23 cellular contexts compared by ENCODE assay signal in the genomic region with DNA sequence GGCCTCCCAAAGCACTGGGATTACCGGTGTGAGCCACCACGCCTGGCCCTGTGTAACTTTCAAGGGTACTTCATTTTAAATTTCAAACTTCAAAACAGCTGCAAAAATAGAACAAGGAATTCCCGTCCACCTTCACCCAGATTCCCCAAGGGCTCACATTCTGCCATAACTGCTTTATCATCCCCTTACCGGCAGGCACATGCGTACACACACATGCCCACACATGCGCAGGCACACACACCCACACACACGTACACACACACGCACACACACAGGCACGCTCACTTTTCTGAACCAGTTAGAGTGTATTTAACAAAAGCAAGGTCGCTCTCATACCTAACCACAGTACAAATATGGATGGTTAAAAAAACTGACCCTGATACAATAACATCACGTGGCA. TPM values are rescaled to one million over a fixed set of nuclear protein-coding genes. Genes with fewer than 3 reads are reported as not detected.
DNase-seq lines count a peak whose midpoint lies in the region; ATAC-seq and TF ChIP-seq lines count a peak whose summit lies in the region.
"Had no signal": no experiment of that assay in that cellular context is flagged by ENCODE, and none has a peak within 500 bp of the region (broad histone marks: within the 10 kb centered on the region; RNA-seq: fewer than 3 reads in every experiment).

No MANE protein-coding gene starts in this region.

- H3K4me2 ChIP-seq in GM23338, result no peak overlapping the region
- H3K4me2 ChIP-seq in neural progenitor cell, result no peak overlapping the region
- H3K4me2 ChIP-seq: BLaER1 had no signal

- DNase-seq in GM23338 (ENCODE audit: low spot score) (no peak), RWPE1 (ENCODE audit: low spot score) (no peak), endothelial cell (ENCODE audit: low spot score) (no peak), neural progenitor cell (ENCODE audit: low spot score) (no peak), glomerular visceral epithelial cell (ENCODE audit: extremely low spot score) (no peak), GF-D8 (lab: John Stamatoyannopoulos, UW) (no peak)
- no peak for DNase-seq in CD8-positive, alpha-beta T cell
- DNase-seq in stimulated activated CD4-positive, alpha-beta T cell treated with anti-CD3 and anti-CD28 coated beads, Interleukin-1b, Interleukin-23, amount 100 ng/mL, for 48 hours, result no peak
- DNase-seq: activated B cell treated with CpG ODN at 0.5 μM for 24 hours; activated CD4-positive, alpha-beta T cell treated with anti-CD3 and anti-CD28 coated beads, Interleukin-2, amount 50 U/mL, for 4 hours; activated gamma-delta T cell; amniotic stem cell; gastrocnemius medialis; MG63; NCI-H1436 treated with DMSO at 0.1 percent for 48 hours; NCI-H2227 treated with DMSO at 0.1 percent for 48 hours; T1000; upper lobe of left lung had no signal

- CTCF ChIA-PET in RWPE1 (lab: Yijun Ruan, JAX), result interaction anchor here (0.7 kb wide), 1 partner anchor 32 kb away, joined by 4 read pairs; no protein-coding TSS in a partner anchor
- CTCF ChIA-PET in CD8-positive, alpha-beta T cell (lab: Charles Lee), result no interaction called here

- H3K36me3 ChIP-seq in GM23338 (ENCODE audit: insufficient read depth) (0 out of 2 replicates have a peak, but pooled peaks cover 3% of the 10 kb centered on the region), neural progenitor cell (no peaks in the 10 kb centered on the region)
- peaks cover 15% of the 10 kb centered on the region for H3K36me3 ChIP-seq in CD8-positive, alpha-beta T cell (ENCODE audit: insufficient read depth, low read length)

- H2AFZ ChIP-seq in GM23338 (no peak overlapping the region), neural progenitor cell (replicated peaks) (no peak overlapping the region)

- no peaks in the 10 kb centered on the region for H3K9me2 ChIP-seq in GM23338 (ENCODE audit: insufficient read depth)

- H3F3A ChIP-seq in GM23338 (replicated peaks; ENCODE audit: low read depth) (no peaks in the 10 kb centered on the region; the same call in 1 of the 2 replicates), neural progenitor cell (ENCODE audit: low read depth) (no peaks in the 10 kb centered on the region)

- H4K20me1 ChIP-seq in GM23338 (replicated peaks; ENCODE audit: insufficient read depth), result peaks cover 7% of the 10 kb centered on the region
- no peaks in the 10 kb centered on the region for H4K20me1 ChIP-seq in neural progenitor cell (ENCODE audit: low read depth)

- POLR2A ChIA-PET in RWPE1 (lab: Yijun Ruan, JAX; ENCODE audit: low non-redundant PET), result no interaction called here
- POLR2A ChIA-PET in CD8-positive, alpha-beta T cell (lab: Charles Lee), result no interaction called here

- H3K27ac Mint-ChIP-seq in GM23338 (no peak overlapping the region; the same call in 1 of the 2 replicates), endothelial cell (ENCODE audit: unreplicated experiment) (peak overlapping the region; percentile 5), neural progenitor cell (peak overlapping the region; percentile 11)
- H3K27ac Mint-ChIP-seq in CD8-positive, alpha-beta T cell, result no peak overlapping the region
- H3K27ac Mint-ChIP-seq: activated B cell treated with CpG ODN at 0.5 μM for 24 hours had no signal

- H3K36me3 Mint-ChIP-seq in GM23338 (ENCODE audit: low read depth), result peaks cover 8% of the 10 kb centered on the region; the same call in 1 of the 3 replicates
- H3K36me3 Mint-ChIP-seq in endothelial cell (ENCODE audit: low read depth, unreplicated experiment), result peaks cover 8% of the 10 kb centered on the region
- peaks cover 7% of the 10 kb centered on the region for H3K36me3 Mint-ChIP-seq in neural progenitor cell
- peaks cover 68% of the 10 kb centered on the region for H3K36me3 Mint-ChIP-seq in CD8-positive, alpha-beta T cell

- no peaks in the 10 kb centered on the region for H3K27me3 ChIP-seq in GM23338 (ENCODE audit: insufficient read depth)
- no peaks in the 10 kb centered on the region for H3K27me3 ChIP-seq in neural progenitor cell
- H3K27me3 ChIP-seq in CD8-positive, alpha-beta T cell (ENCODE audit: insufficient read depth, low read length), result no peaks in the 10 kb centered on the region
- H3K27me3 ChIP-seq: BLaER1, gastrocnemius medialis, MG63, upper lobe of left lung had no signal

- peaks cover 10% of the 10 kb centered on the region for H3K27me3 Mint-ChIP-seq in GM23338 (ENCODE audit: insufficient read depth, low read depth, poor library complexity)
- peaks cover 7% of the 10 kb centered on the region for H3K27me3 Mint-ChIP-seq in endothelial cell (ENCODE audit: unreplicated experiment)
- no peaks in the 10 kb centered on the region for H3K27me3 Mint-ChIP-seq in neural progenitor cell (ENCODE audit: insufficient read depth, low read depth)
- no peaks in the 10 kb centered on the region for H3K27me3 Mint-ChIP-seq in CD8-positive, alpha-beta T cell (ENCODE audit: low read depth)
- H3K27me3 Mint-ChIP-seq: activated B cell treated with CpG ODN at 0.5 μM for 24 hours, IgD-negative memory B cell had no signal

- H3K27ac ChIP-seq in GM23338 (ENCODE audit: low read depth) (peak overlapping the region; percentile 59), RWPE1 (peak overlapping the region; percentile 44), neural progenitor cell (no peak overlapping the region)
- no peak overlapping the region for H3K27ac ChIP-seq in CD8-positive, alpha-beta T cell (ENCODE audit: low read depth, low read length)
- H3K27ac ChIP-seq: gastrocnemius medialis, upper lobe of left lung had no signal

- peaks cover 7% of the 10 kb centered on the region for H3K79me2 ChIP-seq in GM23338 (replicated peaks; ENCODE audit: insufficient read depth)
- no peaks in the 10 kb centered on the region for H3K79me2 ChIP-seq in neural progenitor cell (ENCODE audit: low read depth)

- no peaks in the 10 kb centered on the region for H3K4me1 ChIP-seq in GM23338 (ENCODE audit: insufficient read depth)
- H3K4me1 ChIP-seq in neural progenitor cell, result no peaks in the 10 kb centered on the region
- peaks cover 9% of the 10 kb centered on the region for H3K4me1 ChIP-seq in CD8-positive, alpha-beta T cell (ENCODE audit: insufficient read depth, low read length)
- H3K4me1 ChIP-seq: gastrocnemius medialis, upper lobe of left lung had no signal

- H3K4me1 Mint-ChIP-seq in GM23338, result no peaks in the 10 kb centered on the region; the same call in 1 of the 3 replicates
- H3K4me1 Mint-ChIP-seq in endothelial cell (ENCODE audit: unreplicated experiment), result no peaks in the 10 kb centered on the region
- H3K4me1 Mint-ChIP-seq in neural progenitor cell, result no peaks in the 10 kb centered on the region
- H3K4me1 Mint-ChIP-seq in CD8-positive, alpha-beta T cell (ENCODE audit: low read depth), result peaks cover 19% of the 10 kb centered on the region

- H3K4me3 Mint-ChIP-seq in GM23338, result no peak overlapping the region
- H3K4me3 Mint-ChIP-seq in endothelial cell (ENCODE audit: unreplicated experiment), result peak overlapping the region; percentile 72
- H3K4me3 Mint-ChIP-seq in neural progenitor cell, result no peak overlapping the region
- H3K4me3 Mint-ChIP-seq in CD8-positive, alpha-beta T cell, result no peak overlapping the region
- H3K4me3 Mint-ChIP-seq: activated B cell treated with CpG ODN at 0.5 μM for 24 hours, IgD-negative memory B cell had no signal

- H3K9me3 Mint-ChIP-seq in GM23338, result no peaks in the 10 kb centered on the region
- H3K9me3 Mint-ChIP-seq in endothelial cell (ENCODE audit: unreplicated experiment), result no peaks in the 10 kb centered on the region
- H3K9me3 Mint-ChIP-seq in neural progenitor cell, result no peaks in the 10 kb centered on the region
- no peaks in the 10 kb centered on the region for H3K9me3 Mint-ChIP-seq in CD8-positive, alpha-beta T cell
- H3K9me3 Mint-ChIP-seq: activated B cell treated with CpG ODN at 0.5 μM for 24 hours, IgD-negative memory B cell had no signal

- intact Hi-C loops in CD8-positive, alpha-beta T cell (cut with DNase I, micrococcal nuclease), result loop anchor here in 1 of 2 experiments (5.0 kb wide), 1 partner anchor 46 kb away; a partner anchor contains a TSS

- H3K4me3 ChIP-seq in GM23338 (no peak overlapping the region), neural progenitor cell (no peak overlapping the region)
- H3K4me3 ChIP-seq in CD8-positive, alpha-beta T cell (ENCODE audit: low read depth, low read length), result no peak overlapping the region
- H3K4me3 ChIP-seq: BLaER1, gastrocnemius medialis, lung, MG63, upper lobe of left lung had no signal

- ATAC-seq in GM23338, result no peak
- ATAC-seq in CD8-positive, alpha-beta T cell, result no peak
- ATAC-seq: gastrocnemius medialis, right cardiac atrium had no signal

- no peak overlapping the region for H3K9ac ChIP-seq in neural progenitor cell

- H3K9me3 ChIP-seq in neural progenitor cell (ENCODE audit: low read depth), result no peaks in the 10 kb centered on the region
- no peaks in the 10 kb centered on the region for H3K9me3 ChIP-seq in CD8-positive, alpha-beta T cell (ENCODE audit: low read length)
- H3K9me3 ChIP-seq: BLaER1, gastrocnemius medialis, MG63, upper lobe of left lung had no signal

- TF ChIP-seq CTCF in GM23338 (conservative IDR thresholded peaks at IDR 0.05; ENCODE audit: low read depth in 2 of 2), result no peak
- TF ChIP-seq CTCF in RWPE1 (conservative IDR thresholded peaks at IDR 0.05; ENCODE audit: low read depth), result no peak
- TF ChIP-seq CTCF in endothelial cell (IDR thresholded peaks at IDR 0.05; ENCODE audit: unreplicated experiment), result no peak
- TF ChIP-seq CTCF in neural progenitor cell (IDR thresholded peaks at IDR 0.05), result no peak
- no peak for TF ChIP-seq CTCF in CD8-positive, alpha-beta T cell (IDR thresholded peaks at IDR 0.05)

TF ChIP-seq in GM23338, 12 proteins besides CTCF, POLR2A, EP300 and RAD21 (continues in another document):
- no peak for TF ChIP-seq ZNF114 (CRISPR knock-in tag; IDR thresholded peaks at IDR 0.05)

RNA-seq across cellular contexts. Expression of a gene that starts 23.0 kb away (rescaled TPM):
- total RNA-seq in GM23338 (2014; rRNA removed; shearing (Covaris generic)), result 0.87 TPM in 1 of 2 replicates, not detected in the other
- 0.39 and 0.52 TPM in 2 replicates for polyA plus RNA-seq in GM23338 (2016; fragmentation: Nextera tagmentation; extraction: Ambion mirVana)
- not detected for total RNA-seq in endothelial cell (ENCODE audit: unreplicated experiment)
- total RNA-seq in neural progenitor cell (ENCODE audit: low replicate concordance), result 0.53 TPM in 1 of 2 replicates, not detected in the other
- not detected for total RNA-seq in CD8-positive, alpha-beta T cell
- total RNA-seq: activated B cell treated with CpG ODN at 0.5 μM for 24 hours, kidney epithelial cell had no signal
- polyA plus RNA-seq: IgD-negative memory B cell had no signal

RNA-seq across cellular contexts. Expression of a gene that starts 25.5 kb away (rescaled TPM):
- total RNA-seq in GM23338 (2014; rRNA removed; shearing (Covaris generic)), result 1.0 and 1.2 TPM in 2 replicates
- 0.24 and 0.78 TPM in 2 replicates for polyA plus RNA-seq in GM23338 (2016; fragmentation: Nextera tagmentation; extraction: Ambion mirVana)
- total RNA-seq in endothelial cell (ENCODE audit: unreplicated experiment) (not detected), neural progenitor cell (ENCODE audit: low replicate concordance) (0.84 TPM in 1 of 2 replicates, not detected in the other)
- not detected for total RNA-seq in CD8-positive, alpha-beta T cell
- total RNA-seq: activated B cell treated with CpG ODN at 0.5 μM for 24 hours had no signal
- polyA plus RNA-seq: IgD-negative memory B cell had no signal

RNA-seq across cellular contexts. Expression of a gene that starts 30.2 kb away (rescaled TPM):
- total RNA-seq in GM23338 (2014; rRNA removed; shearing (Covaris generic)), result 0.58 and 1.8 TPM in 2 replicates
- 0.38 and 0.74 TPM in 2 replicates for polyA plus RNA-seq in GM23338 (2016; fragmentation: Nextera tagmentation; extraction: Ambion mirVana)
- total RNA-seq in endothelial cell (ENCODE audit: unreplicated experiment) (not detected), neural progenitor cell (ENCODE audit: low replicate concordance) (0.52 and 0.96 TPM in 2 replicates)
- total RNA-seq in CD8-positive, alpha-beta T cell, result not detected
- total RNA-seq: activated B cell treated with CpG ODN at 0.5 μM for 24 hours, kidney epithelial cell had no signal
- polyA plus RNA-seq: IgD-negative memory B cell had no signal

RNA-seq across cellular contexts. Expression of a gene that starts 46.6 kb away (rescaled TPM):
- 50.6 and 54.5 TPM in 2 replicates for total RNA-seq in GM23338 (2014; rRNA removed; shearing (Covaris generic))
- 14.3 and 15.0 TPM in 2 replicates for polyA plus RNA-seq in GM23338 (2016; fragmentation: Nextera tagmentation; extraction: Ambion mirVana)
- total RNA-seq in endothelial cell (ENCODE audit: unreplicated experiment), result 17.5 TPM
- 19.6 and 35.4 TPM in 2 replicates for total RNA-seq in neural progenitor cell (ENCODE audit: low replicate concordance)
- 10 to 100 TPM; 25.4 to 28.6 TPM for total RNA-seq in CD8-positive, alpha-beta T cell

Comparison
In these comparisons a context has a peak if more than half of its experiments do, and no peak if none do; other contexts are left out.
1. H3K27ac ChIP-seq: peak in GM23338 (single experiment) and RWPE1 (single experiment); none in neural progenitor cell (single experiment) and CD8-positive, alpha-beta T cell (single experiment).
2. H3K27ac Mint-ChIP-seq: peak in endothelial cell (single experiment) and neural progenitor cell (single experiment); none in GM23338 (single experiment) and CD8-positive, alpha-beta T cell (single experiment).